8 cellular contexts compared by ENCODE assay signal in the genomic region with DNA sequence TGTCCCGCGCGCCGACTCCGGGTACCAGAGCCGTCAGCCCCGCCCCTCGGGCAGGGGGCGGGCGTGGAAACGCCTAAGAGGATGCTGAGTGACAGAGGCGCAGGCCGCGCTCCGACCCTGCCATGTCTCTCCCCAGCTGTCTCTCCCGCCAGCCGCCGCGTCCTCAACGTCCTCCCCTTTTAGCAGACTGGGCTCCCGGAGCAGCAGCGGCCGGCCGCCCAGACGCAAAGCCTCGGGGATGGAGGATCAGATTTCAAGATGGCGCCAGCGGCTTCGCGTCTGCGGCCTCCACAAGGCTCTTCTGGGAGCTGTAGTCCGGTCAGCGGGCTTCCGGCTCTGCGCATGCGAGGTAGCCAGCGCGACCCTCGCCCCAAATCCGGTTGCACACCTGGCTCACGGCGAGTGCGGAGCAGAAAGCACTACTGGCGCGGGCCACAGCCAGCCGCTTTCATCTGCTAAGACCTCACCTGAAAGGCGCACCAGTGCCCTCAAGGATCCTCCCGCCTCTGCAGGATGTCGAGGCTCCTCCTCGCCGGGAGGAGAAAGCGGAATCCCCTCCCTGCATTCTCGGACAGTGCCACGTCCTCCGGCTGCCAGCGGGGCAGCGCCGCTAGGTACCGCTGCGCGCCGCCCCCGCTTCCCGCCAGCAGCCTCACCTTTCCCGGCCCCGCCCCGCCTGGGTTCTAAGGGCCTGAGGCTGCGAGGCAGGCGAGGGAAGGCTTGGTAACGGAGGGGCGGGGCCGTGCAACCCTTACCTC.
DNase-seq lines count a peak whose midpoint lies in the region; ATAC-seq, FAIRE-seq and TF ChIP-seq lines count a peak whose summit lies in the region.
"Not testable (repeated sequence)": the region's sequence is repeated elsewhere in the genome, so short reads cannot be mapped to it uniquely, and the experiment has no call there.

No MANE protein-coding gene starts in this region.

- not testable (repeated sequence) for H3K9me3 ChIP-seq in pancreas, testis

- not testable (repeated sequence) for H3K4me1 ChIP-seq in pancreas, testis

- H3K4me3 ChIP-seq in pancreas (peak overlapping the region; percentile 16 to 61 (median 42)), testis (peak overlapping the region; percentile 57 to 62)

- peak overlapping the region in 2 of 4 donors; percentile 60 to 83 for H3K27ac ChIP-seq in pancreas
- peak overlapping the region; percentile 31 to 68 for H3K27ac ChIP-seq in testis

- TF ChIP-seq POLR2A in testis (IDR thresholded peaks at IDR 0.05): not testable (repeated sequence)

- ATAC-seq in GM18498 (IDR thresholded peaks at IDR 0.05; ENCODE audit: unreplicated experiment) (peak; percentile 87), HG02840 (IDR thresholded peaks at IDR 0.05; ENCODE audit: low FRiP score, unreplicated experiment) (peak; percentile 87), left cardiac atrium (peak; percentile 95), pancreas (peak; percentile 88 to 94 (median 91))

- H3K27me3 ChIP-seq in pancreas, testis: not testable (repeated sequence)

- DNase-seq in NCI-H1105 (lab: John Stamatoyannopoulos, UW) (peak; percentile 34), T-helper 9 cell (peak; percentile 21), amniotic stem cell (lab: John Stamatoyannopoulos, UW) (peak; percentile 44), left cardiac atrium (peak; percentile 74), pancreas (peak; percentile 74 to 86 (median 77)), testis (peak; percentile 65)

- not testable (repeated sequence) for FAIRE-seq in pancreas (lab: Jason Lieb, UNC)

- TF ChIP-seq CTCF in pancreas (IDR thresholded peaks at IDR 0.05); testis (IDR thresholded peaks at IDR 0.05): not testable (repeated sequence)

- not testable (repeated sequence) for H3K36me3 ChIP-seq in pancreas; testis (ENCODE audit: low read depth, missing control alignments)

- WGBS in pancreas, 2 donors: 0% methylated on average over 15 to 36 of the region's 72 CpGs
- 0% methylated on average over 10 of the region's 72 CpGs; no CpG with 5 or more reads in 1 of the 2 donors for WGBS in testis, 2 donors

- intact Hi-C loops in left cardiac atrium (cut with DNase I); pancreas (cut with DNase I); testis (cut with DNase I; ENCODE audit: low total_unique reads): not testable (repeated sequence)

Comparison
In these comparisons a context has a peak if more than half of its experiments do, and no peak if none do; other contexts are left out.
1. DNase-seq: peak in every context shown above with its lines; median percentile 77 in pancreas; 74 in left cardiac atrium; 65 in testis; 44 in amniotic stem cell; 34 in NCI-H1105; 21 in T-helper 9 cell.